ENCODE assay signal across 28 cellular contexts in the genomic region with DNA sequence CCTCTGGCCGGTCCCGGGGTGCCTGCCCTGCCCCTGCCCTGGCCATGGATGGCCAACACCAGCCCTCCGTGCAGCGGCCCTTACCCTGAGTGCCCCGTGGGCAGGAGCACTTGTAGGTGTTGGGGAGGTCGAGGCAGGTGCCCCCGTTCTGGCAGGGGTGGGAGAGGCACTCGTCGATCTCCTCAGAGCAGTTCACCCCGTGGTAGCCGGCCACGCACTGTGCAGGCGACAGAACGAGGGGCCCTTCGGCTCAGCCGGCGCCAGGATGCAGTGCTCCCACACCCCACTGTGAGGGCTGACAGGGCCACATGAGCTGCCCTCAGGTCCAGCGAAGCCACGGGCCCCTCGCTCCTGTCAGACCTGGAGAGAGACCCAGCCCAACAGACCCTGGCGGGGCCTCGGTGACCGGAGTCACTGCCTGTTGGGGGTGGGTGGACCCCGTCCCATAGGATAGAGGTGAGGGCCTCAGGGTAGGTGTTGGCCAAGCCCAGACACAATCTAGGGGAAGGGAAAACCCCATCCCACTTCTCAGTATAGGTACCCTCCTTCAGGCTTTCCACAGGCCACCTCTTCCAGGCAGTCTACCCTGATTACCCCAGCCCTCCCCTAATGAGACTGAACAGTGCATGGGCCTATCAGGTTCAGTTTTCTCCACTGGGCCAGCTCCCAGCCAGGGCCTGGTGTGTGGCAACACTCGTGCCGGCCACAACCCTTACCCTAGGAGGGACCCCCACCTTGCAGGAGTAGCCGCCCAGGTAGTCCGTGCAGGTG. TPM values are rescaled to one million over a fixed set of nuclear protein-coding genes. Genes with fewer than 3 reads are reported as not detected.
DNase-seq lines count a peak whose midpoint lies in the region; ATAC-seq, FAIRE-seq and TF ChIP-seq lines count a peak whose summit lies in the region.
"Had no signal": no experiment of that assay in that cellular context is flagged by ENCODE, and none has a peak within 500 bp of the region (broad histone marks: within the 10 kb centered on the region; RNA-seq: fewer than 3 reads in every experiment).

No MANE protein-coding gene starts in this region.

- H3K14ac ChIP-seq in H1 (ENCODE audit: insufficient read length) = no peak overlapping the region

- H3K36me3 Mint-ChIP-seq in activated CD8-positive, alpha-beta T cell treated with anti-CD3 and anti-CD28 coated beads for 36 hours (ENCODE audit: low read depth) = peaks cover 11% of the 10 kb centered on the region
- peaks cover 25% of the 10 kb centered on the region for H3K36me3 Mint-ChIP-seq in activated CD8-positive, alpha-beta T cell treated with anti-CD3 and anti-CD28 coated beads, Interleukin-2, amount 10 ng/mL, durations not matched to agents 7 days and 5 days (ENCODE audit: low read depth)
- H3K36me3 Mint-ChIP-seq: CD4-positive, CD25-positive, alpha-beta regulatory T cell had no signal

- FAIRE-seq in A549 (lab: Jason Lieb, UNC) (no peak), H1 (lab: Jason Lieb, UNC) (no peak), RCC 7860 (lab: Jason Lieb, UNC) (no peak)
- FAIRE-seq: GM12878, GM12892, GM18507 had no signal

- no peaks in the 10 kb centered on the region for H3K9me3 ChIP-seq in A549
- H3K9me3 ChIP-seq in H1 (ENCODE audit: insufficient read depth in 2 of 2, low read depth in 1 of 2, low read length in 1 of 2) = no peaks in the 10 kb centered on the region
- H3K9me3 ChIP-seq: BE2C, BLaER1 had no signal

- 93% methylated on average over 12 of the region's 28 CpGs for WGBS in A549 (ENCODE audit: missing lambda C conversion rate)
- WGBS in H1 (ENCODE audit: extremely low coverage in 1 of 2, insufficient coverage in 1 of 2, insufficient read length in 1 of 2, insufficient replicate concordance in 2 of 2, low coverage in 1 of 2, low lambda C conversion rate in 2 of 2, missing lambda C conversion rate in 1 of 2), 2 experiments = 97% methylated on average over 19 of the region's 28 CpGs; no CpG with 5 or more reads in 1 of the 2 experiments

- TF ChIP-seq POLR2A in A549 (IDR thresholded peaks at IDR 0.05; ENCODE audit: low read length) = no peak
- no peak for TF ChIP-seq POLR2A in H1 (IDR thresholded peaks at IDR 0.05; ENCODE audit: control extremely low read depth in 1 of 2, low read depth in 2 of 2, low read length in 2 of 2)

- H3K18ac ChIP-seq in H1 (ENCODE audit: extremely low read depth, low read length) = no peak overlapping the region

- H3K4me1 Mint-ChIP-seq in activated CD8-positive, alpha-beta T cell treated with anti-CD3 and anti-CD28 coated beads for 36 hours (ENCODE audit: low read depth) = no peaks in the 10 kb centered on the region
- H3K4me1 Mint-ChIP-seq in activated CD8-positive, alpha-beta T cell treated with anti-CD3 and anti-CD28 coated beads, Interleukin-2, amount 10 ng/mL, durations not matched to agents 7 days and 5 days (ENCODE audit: low read depth) = peaks cover 6% of the 10 kb centered on the region
- H3K4me1 Mint-ChIP-seq: CD14-positive monocyte; CD4-positive, alpha-beta memory T cell; CD4-positive, CD25-positive, alpha-beta regulatory T cell; CD8-positive, alpha-beta memory T cell had no signal

- peaks cover 5% of the 10 kb centered on the region; the same call in 1 of the 3 replicates for H3K4me1 ChIP-seq in A549
- H3K4me1 ChIP-seq in H1 (replicated peaks in 1 of 4; ENCODE audit: control insufficient read depth in 3 of 4, insufficient read depth in 4 of 4, low read length in 3 of 4) = no peaks in the 10 kb centered on the region
- H3K4me1 ChIP-seq: BLaER1 had no signal

- no peaks in the 10 kb centered on the region for H3K9me3 Mint-ChIP-seq in activated CD8-positive, alpha-beta T cell treated with anti-CD3 and anti-CD28 coated beads for 36 hours
- no peaks in the 10 kb centered on the region for H3K9me3 Mint-ChIP-seq in activated CD8-positive, alpha-beta T cell treated with anti-CD3 and anti-CD28 coated beads, Interleukin-2, amount 10 ng/mL, durations not matched to agents 7 days and 5 days (ENCODE audit: insufficient read depth)
- H3K9me3 Mint-ChIP-seq: CD14-positive monocyte; CD4-positive, alpha-beta memory T cell; CD4-positive, CD25-positive, alpha-beta regulatory T cell; CD8-positive, alpha-beta memory T cell had no signal

- H3K4ac ChIP-seq in H1 (replicated peaks; ENCODE audit: insufficient read length, low read depth, low read length) = no peak overlapping the region

- H4K91ac ChIP-seq in H1 (replicated peaks; ENCODE audit: insufficient read length, low read length) = no peak overlapping the region

- ATAC-seq in activated CD8-positive, alpha-beta T cell treated with anti-CD3 and anti-CD28 coated beads for 36 hours = peak; percentile 17
- no peak for ATAC-seq in activated CD8-positive, alpha-beta T cell treated with anti-CD3 and anti-CD28 coated beads, Interleukin-2, amount 10 ng/mL, durations not matched to agents 7 days and 5 days
- no peak for ATAC-seq in A549
- ATAC-seq in HG02973 (IDR thresholded peaks at IDR 0.05; ENCODE audit: unreplicated experiment) = no peak
- ATAC-seq: GM12878 had no signal

- H3K4me2 ChIP-seq in A549 (no peak overlapping the region), H1 (ENCODE audit: insufficient read depth in 1 of 2, low read depth in 2 of 2, low read length in 2 of 2) (no peak overlapping the region)
- H3K4me2 ChIP-seq: BLaER1 had no signal

- H2BK120ac ChIP-seq in H1 (replicated peaks; ENCODE audit: low read depth, low read length) = no peak overlapping the region

- peaks cover 37 to 93% (median 60%) of the 10 kb centered on the region in 4 experiments for H3K36me3 ChIP-seq in H1 (ENCODE audit: control insufficient read depth in 2 of 4, insufficient read depth in 4 of 4, low read length in 3 of 4)
- H3K36me3 ChIP-seq: BE2C had no signal

- H3K23me2 ChIP-seq in H1 (ENCODE audit: low read depth, low read length) = no peaks in the 10 kb centered on the region

- H4K20me1 ChIP-seq in H1 (replicated peaks in 1 of 2; ENCODE audit: control insufficient read depth in 1 of 2, insufficient read depth in 2 of 2, low read length in 2 of 2) = peaks cover 2 to 19% of the 10 kb centered on the region in 2 experiments

- no peak for TF ChIP-seq EP300 in A549 (IDR thresholded peaks at IDR 0.05)
- no peak for TF ChIP-seq EP300 in H1 (IDR thresholded peaks at IDR 0.05; ENCODE audit: borderline replicate concordance in 1 of 2, low read depth in 2 of 2, low read length in 2 of 2)

- H2AFZ ChIP-seq in H1 (ENCODE audit: low read length) = no peak overlapping the region

- no peak overlapping the region for H4K5ac ChIP-seq in H1 (ENCODE audit: insufficient read length, low read depth, low read length)

- no peak overlapping the region for H3K23ac ChIP-seq in H1 (ENCODE audit: insufficient read length)

- no peaks in the 10 kb centered on the region for H3K27me3 ChIP-seq in H1 (replicated peaks in 1 of 4; ENCODE audit: control insufficient read depth in 3 of 4, extremely low read depth in 1 of 4, insufficient read depth in 3 of 4, low read length in 3 of 4)
- H3K27me3 ChIP-seq: BE2C, BLaER1 had no signal

- no peak overlapping the region for H3K4me3 ChIP-seq in A549
- no peak overlapping the region for H3K4me3 ChIP-seq in H1 (ENCODE audit: extremely low read depth in 1 of 4, insufficient read depth in 2 of 4, low read depth in 3 of 4, low read length in 4 of 4)
- H3K4me3 ChIP-seq: BLaER1, GM12878 had no signal

- no peak overlapping the region for H3K9ac ChIP-seq in H1 (replicated peaks in 1 of 4; ENCODE audit: extremely low read depth in 1 of 4, low read depth in 3 of 4, low read length in 3 of 4)
- H3K9ac ChIP-seq: BLaER1 had no signal

- no peak for DNase-seq in activated CD8-positive, alpha-beta T cell treated with anti-CD3 and anti-CD28 coated beads for 36 hours
- no peak for DNase-seq in activated CD8-positive, alpha-beta T cell treated with anti-CD3 and anti-CD28 coated beads, Interleukin-2, amount 10 ng/mL, durations not matched to agents 7 days and 5 days
- DNase-seq in A549 (ENCODE audit: low read depth in 1 of 2, low spot score in 1 of 2) = no peak
- DNase-seq in RWPE1 (ENCODE audit: low spot score) = no peak
- no peak for DNase-seq in H1 (ENCODE audit: low read depth in 1 of 2, low spot score in 2 of 2)
- DNase-seq in NCI-H1105 (lab: John Stamatoyannopoulos, UW) = no peak
- DNase-seq in RCC 7860 (ENCODE audit: low spot score) = no peak
- DNase-seq: ACHN; BE2C; C1 segment of cervical spinal cord; CD4-positive, alpha-beta memory T cell; CD4-positive, CD25-positive, alpha-beta regulatory T cell; CD8-positive, alpha-beta memory T cell; COR-L47; DMS 273 treated with DMSO at 0.1 percent for 48 hours; DMS153; DMS53; DMS79; DND-41; EL; GDM1 had no signal

- no peaks in the 10 kb centered on the region for H3K79me1 ChIP-seq in H1 (ENCODE audit: low read depth, low read length)

- CTCF ChIA-PET in activated CD8-positive, alpha-beta T cell treated with anti-CD3 and anti-CD28 coated beads for 36 hours (lab: Charles Lee) = no interaction called here
- CTCF ChIA-PET in activated CD8-positive, alpha-beta T cell treated with anti-CD3 and anti-CD28 coated beads, Interleukin-2, amount 10 ng/mL, durations not matched to agents 7 days and 5 days (lab: Charles Lee) = no interaction called here
- CTCF ChIA-PET in A549 (lab: Yijun Ruan, JAX) (interaction anchor here (0.9 to 2.1 kb wide), 5 partner anchors 14 to 124 kb away, joined by 3 to 6 read pairs (median 5); no protein-coding TSS in a partner anchor), RWPE1 (lab: Yijun Ruan, JAX) (interaction anchor here (1.0 kb wide), 1 partner anchor 8 kb away, joined by 3 read pairs; no protein-coding TSS in a partner anchor), H1 (lab: Charles Lee; ENCODE audit: partially characterized antibody) (interaction anchor here (1.2 to 2.0 kb wide), 4 partner anchors 19 to 124 kb away, joined by 3 to 9 read pairs (median 3); no protein-coding TSS in a partner anchor)

- H3K79me2 ChIP-seq in H1 (ENCODE audit: control insufficient read depth in 1 of 2, insufficient read depth in 2 of 2, low read length in 2 of 2) = no peaks in the 10 kb centered on the region

- H2BK12ac ChIP-seq in H1 (ENCODE audit: low read depth, low read length) = no peak overlapping the region

- no peak overlapping the region for H2BK15ac ChIP-seq in H1 (ENCODE audit: low read length)

- H4K8ac ChIP-seq in H1 (ENCODE audit: extremely low read depth, insufficient read depth, low read length) = 0 out of 2 replicates have a peak overlapping the region, but pooled peaks have one; percentile 25

- H3K56ac ChIP-seq in H1 (replicated peaks; ENCODE audit: insufficient read length, low read depth, low read length) = no peak overlapping the region

- TF ChIP-seq RAD21 in A549 (conservative IDR thresholded peaks at IDR 0.05 in 1 of 2, IDR thresholded peaks at IDR 0.05 in 1 of 2) = no peak
- no peak for TF ChIP-seq RAD21 in H1 (IDR thresholded peaks at IDR 0.05 in 1 of 2, conservative IDR thresholded peaks at IDR 0.05 in 1 of 2; ENCODE audit: low read depth in 2 of 2, low read length in 2 of 2)

- H2AK5ac ChIP-seq in H1 (ENCODE audit: low read depth, low read length) = no peak overlapping the region

- no peak overlapping the region for H2BK5ac ChIP-seq in H1 (ENCODE audit: low read depth, low read length)

- H2BK20ac ChIP-seq in H1 (ENCODE audit: low read length) = no peak overlapping the region

- no peak overlapping the region for H3K4me3 Mint-ChIP-seq in activated CD8-positive, alpha-beta T cell treated with anti-CD3 and anti-CD28 coated beads for 36 hours
- no peak overlapping the region for H3K4me3 Mint-ChIP-seq in activated CD8-positive, alpha-beta T cell treated with anti-CD3 and anti-CD28 coated beads, Interleukin-2, amount 10 ng/mL, durations not matched to agents 7 days and 5 days
- H3K4me3 Mint-ChIP-seq: CD14-positive monocyte; CD4-positive, alpha-beta memory T cell; CD4-positive, CD25-positive, alpha-beta regulatory T cell; CD8-positive, alpha-beta memory T cell had no signal

- H3K27me3 Mint-ChIP-seq in activated CD8-positive, alpha-beta T cell treated with anti-CD3 and anti-CD28 coated beads for 36 hours = no peaks in the 10 kb centered on the region
- no peaks in the 10 kb centered on the region for H3K27me3 Mint-ChIP-seq in activated CD8-positive, alpha-beta T cell treated with anti-CD3 and anti-CD28 coated beads, Interleukin-2, amount 10 ng/mL, durations not matched to agents 7 days and 5 days (ENCODE audit: low read depth)
- H3K27me3 Mint-ChIP-seq: CD4-positive, alpha-beta memory T cell; CD4-positive, CD25-positive, alpha-beta regulatory T cell; CD8-positive, alpha-beta memory T cell had no signal

- H3K27ac Mint-ChIP-seq in activated CD8-positive, alpha-beta T cell treated with anti-CD3 and anti-CD28 coated beads for 36 hours = no peak overlapping the region
- no peak overlapping the region for H3K27ac Mint-ChIP-seq in activated CD8-positive, alpha-beta T cell treated with anti-CD3 and anti-CD28 coated beads, Interleukin-2, amount 10 ng/mL, durations not matched to agents 7 days and 5 days
- H3K27ac Mint-ChIP-seq: CD14-positive monocyte; CD4-positive, CD25-positive, alpha-beta regulatory T cell; CD8-positive, alpha-beta memory T cell had no signal

- intact Hi-C loops in activated CD8-positive, alpha-beta T cell treated with anti-CD3 and anti-CD28 coated beads for 36 hours (cut with micrococcal nuclease) = no loop called here

- no peak for TF ChIP-seq CTCF in activated CD8-positive, alpha-beta T cell treated with anti-CD3 and anti-CD28 coated beads for 36 hours (IDR thresholded peaks at IDR 0.05)
- no peak for TF ChIP-seq CTCF in A549 (IDR thresholded peaks at IDR 0.05)
- no peak for TF ChIP-seq CTCF in RWPE1 (conservative IDR thresholded peaks at IDR 0.05; ENCODE audit: low read depth)
- no peak for TF ChIP-seq CTCF in H1 (IDR thresholded peaks at IDR 0.05; ENCODE audit: control extremely low read depth in 1 of 3, insufficient read depth in 1 of 3, low read depth in 1 of 3, low read length in 3 of 3)

- POLR2A ChIA-PET in activated CD8-positive, alpha-beta T cell treated with anti-CD3 and anti-CD28 coated beads for 36 hours (lab: Charles Lee) = no interaction called here
- POLR2A ChIA-PET in activated CD8-positive, alpha-beta T cell treated with anti-CD3 and anti-CD28 coated beads, Interleukin-2, amount 10 ng/mL, durations not matched to agents 7 days and 5 days (lab: Charles Lee) = no interaction called here
- POLR2A ChIA-PET in A549 (lab: Yijun Ruan, JAX) = no interaction called here
- POLR2A ChIA-PET in RWPE1 (lab: Yijun Ruan, JAX; ENCODE audit: low non-redundant PET) = no interaction called here
- POLR2A ChIA-PET in H1 (lab: Charles Lee; ENCODE audit: partially characterized antibody) = interaction anchor here (1.3 kb wide), 1 partner anchor 9 kb away, joined by 6 read pairs; no protein-coding TSS in a partner anchor

- H3K27ac ChIP-seq in A549 = no peak overlapping the region
- peak overlapping the region; percentile 3; the same call in 1 of the 2 replicates for H3K27ac ChIP-seq in RWPE1
- no peak overlapping the region for H3K27ac ChIP-seq in H1 (ENCODE audit: low read depth, low read length)
- H3K27ac ChIP-seq: 22Rv1, BLaER1 had no signal

RNA-seq across cellular contexts. Expression of a gene that starts 24.6 kb away (rescaled TPM):
- 10 to 100 TPM; 67.9 to 69.8 TPM for total RNA-seq in activated CD8-positive, alpha-beta T cell treated with anti-CD3 and anti-CD28 coated beads for 36 hours
- 10 to 100 TPM; 86.8 to 89.2 TPM for total RNA-seq in activated CD8-positive, alpha-beta T cell treated with anti-CD3 and anti-CD28 coated beads, Interleukin-2, amount 10 ng/mL, durations not matched to agents 7 days and 5 days
- polyA plus RNA-seq in A549 (2011; rRNA removed) = 24.2 and 32.3 TPM in 2 replicates
- 26.8 and 30.0 TPM in 2 replicates for polyA plus RNA-seq in A549 (2012; cell fraction: cytosol; rRNA removed)
- polyA plus RNA-seq in A549 (2012; cell fraction: nucleus; rRNA removed) = 90.6 and 117 TPM in 2 replicates
- 35.7 to 41.5 TPM (median 38.0 TPM) in 3 replicates for polyA plus RNA-seq in A549 (2017; fragmentation: RNase III; extraction: RNeasy Plus Mini Kit Qiagen cat#74134 plus additional on column Dnase treatment)
- polyA minus RNA-seq in A549 (2011; rRNA and poly(A)+ RNA removed) = 34.0 and 47.0 TPM in 2 replicates
- 47.1 and 49.0 TPM in 2 replicates for total RNA-seq in H1 (2021; fragmentation: NEBNext Ultra II Directional; extraction: Animal tissue kit (Norgen Biotek cat#: 25700))
- 21.6 and 25.1 TPM in 2 replicates for polyA plus RNA-seq in H1 (2011; rRNA removed)
- polyA plus RNA-seq in H1 (2011; cell fraction: cytosol; rRNA removed) = 14.2 TPM
- 48.6 TPM for polyA plus RNA-seq in H1 (2011; cell fraction: nucleus; rRNA removed)
- 37.5 to 42.3 TPM (median 39.5 TPM) in 4 replicates for polyA plus RNA-seq in H1 (2012, experiment 1 of 2)
- polyA plus RNA-seq in H1 (2012, experiment 2 of 2) = 38.1 TPM
- 26.8 TPM for polyA plus RNA-seq in H1 (2013, experiment 1 of 2)
- polyA plus RNA-seq in H1 (2013, experiment 2 of 2) = 24.9 TPM
- 20.7 and 22.0 TPM in 2 replicates for polyA minus RNA-seq in H1 (2011; rRNA and poly(A)+ RNA removed)
- polyA minus RNA-seq in H1 (2011; cell fraction: cytosol; rRNA and poly(A)+ RNA removed) = 27.2 TPM
- polyA minus RNA-seq in H1 (2011; cell fraction: nucleus; rRNA and poly(A)+ RNA removed) = 24.2 TPM

RNA-seq across cellular contexts. Expression of a gene that starts 38.4 kb away (rescaled TPM):
- 10 to 100 TPM; 45.7 to 47.6 TPM for total RNA-seq in activated CD8-positive, alpha-beta T cell treated with anti-CD3 and anti-CD28 coated beads for 36 hours
- total RNA-seq in activated CD8-positive, alpha-beta T cell treated with anti-CD3 and anti-CD28 coated beads, Interleukin-2, amount 10 ng/mL, durations not matched to agents 7 days and 5 days = 10 to 100 TPM; 86.6 to 94.1 TPM
- polyA plus RNA-seq in A549 (2011; rRNA removed) (0.88 and 1.2 TPM in 2 replicates), A549 (2017; fragmentation: RNase III; extraction: RNeasy Plus Mini Kit Qiagen cat#74134 plus additional on column Dnase treatment) (4.6 to 6.4 TPM (median 5.7 TPM) in 3 replicates), H1 (2011; rRNA removed) (6.9 and 19.9 TPM in 2 replicates)
- 2.6 and 3.9 TPM in 2 replicates for polyA plus RNA-seq in A549 (2012; cell fraction: cytosol; rRNA removed)
- 15.6 and 21.6 TPM in 2 replicates for polyA plus RNA-seq in A549 (2012; cell fraction: nucleus; rRNA removed)
- 1.7 and 2.4 TPM in 2 replicates for polyA minus RNA-seq in A549 (2011; rRNA and poly(A)+ RNA removed)
- 55.6 and 60.9 TPM in 2 replicates for total RNA-seq in H1 (2021; fragmentation: NEBNext Ultra II Directional; extraction: Animal tissue kit (Norgen Biotek cat#: 25700))
- polyA plus RNA-seq in H1 (2011; cell fraction: cytosol; rRNA removed) = 7.3 TPM
- 41.0 TPM for polyA plus RNA-seq in H1 (2011; cell fraction: nucleus; rRNA removed)
- 17.4 to 31.4 TPM (median 28.7 TPM) in 4 replicates for polyA plus RNA-seq in H1 (2012, experiment 1 of 2)
- polyA plus RNA-seq in H1 (2012, experiment 2 of 2) = 20.1 TPM
- polyA plus RNA-seq in H1 (2013, experiment 1 of 2) = 33.5 TPM
- polyA plus RNA-seq in H1 (2013, experiment 2 of 2) = 26.3 TPM
- polyA minus RNA-seq in H1 (2011; rRNA and poly(A)+ RNA removed) = 12.2 and 13.8 TPM in 2 replicates
- polyA minus RNA-seq in H1 (2011; cell fraction: cytosol; rRNA and poly(A)+ RNA removed) = 58.8 TPM
- 41.9 TPM for polyA minus RNA-seq in H1 (2011; cell fraction: nucleus; rRNA and poly(A)+ RNA removed)

Comparison
In these comparisons a context has a peak if more than half of its experiments do, and no peak if none do; other contexts are left out.
1. CTCF ChIA-PET loops: an anchor here in A549 (0.9 to 2.1 kb wide), RWPE1 (1.0 kb wide) and H1 (1.2 to 2.0 kb wide); none called in activated CD8-positive, alpha-beta T cell treated with anti-CD3 and anti-CD28 coated beads for 36 hours and activated CD8-positive, alpha-beta T cell treated with anti-CD3 and anti-CD28 coated beads, Interleukin-2, amount 10 ng/mL, durations not matched to agents 7 days and 5 days.